Comparison of ENCODE assay signal across 8 cellular contexts in genomic region chr6:45423901-45424627, GRCh38. TPM values are rescaled to one million over a fixed set of nuclear protein-coding genes. Genes with fewer than 3 reads are reported as not detected.
DNase-seq lines count a peak whose midpoint lies in the region; ATAC-seq and TF ChIP-seq lines count a peak whose summit lies in the region.

No MANE protein-coding gene starts in this region.

- TF ChIP-seq POLR2A in gastrocnemius medialis (IDR thresholded peaks at IDR 0.05), result no peak

- H3K4me3 ChIP-seq in left ventricle myocardium inferior (peak overlapping the region; percentile 75), gastrocnemius medialis (peak overlapping the region; percentile 61 to 75 (median 64))

- peaks cover 0 to 2% (median 0%) of the 10 kb centered on the region in 3 donors for H3K9me3 Mint-ChIP-seq in IgD-negative memory B cell

- peak overlapping the region; percentile 87 to 96 (median 89) for H3K4me3 Mint-ChIP-seq in IgD-negative memory B cell

- peak overlapping the region; percentile 68 to 89 (median 78) for H3K27ac Mint-ChIP-seq in IgD-negative memory B cell

- intact Hi-C loops in left ventricle myocardium inferior (cut with micrococcal nuclease) (no loop called here), gastrocnemius medialis (cut with DNase I; ENCODE audit: low total_unique reads) (loop anchor here (2.0 to 5.0 kb wide), 2 partner anchors 291 to 498 kb away; no protein-coding TSS in a partner anchor)

- TF ChIP-seq CTCF in left ventricle myocardium inferior (IDR thresholded peaks at IDR 0.05; ENCODE audit: borderline replicate concordance), result no peak
- no peak for TF ChIP-seq CTCF in gastrocnemius medialis (IDR thresholded peaks at IDR 0.05 in 4 of 5, conservative IDR thresholded peaks at IDR 0.05 in 1 of 5)

- H3K36me3 Mint-ChIP-seq in IgD-negative memory B cell, result no peaks in the 10 kb centered on the region

- H3K9me3 ChIP-seq in left ventricle myocardium inferior (replicated peaks), result no peaks in the 10 kb centered on the region
- H3K9me3 ChIP-seq in gastrocnemius medialis, result no peaks in the 10 kb centered on the region

- H3K36me3 ChIP-seq in left ventricle myocardium inferior, result no peaks in the 10 kb centered on the region
- H3K36me3 ChIP-seq in gastrocnemius medialis, result no peaks in the 10 kb centered on the region

- peaks cover 15 to 38% (median 28%) of the 10 kb centered on the region in 3 donors for H3K4me1 Mint-ChIP-seq in IgD-negative memory B cell

- ATAC-seq in gastrocnemius medialis (no peak), HG02884 (IDR thresholded peaks at IDR 0.05; ENCODE audit: unreplicated experiment) (no peak), HG03280 (IDR thresholded peaks at IDR 0.05; ENCODE audit: unreplicated experiment) (no peak)

- H3K27ac ChIP-seq in left ventricle myocardium inferior (replicated peaks) (peak overlapping the region; percentile 43), gastrocnemius medialis (peak overlapping the region; percentile 19 to 60 (median 58))

- H3K27me3 ChIP-seq in left ventricle myocardium inferior (ENCODE audit: low read depth) (peaks cover 52% of the 10 kb centered on the region), gastrocnemius medialis (peaks cover 41 to 48% (median 47%) of the 10 kb centered on the region in 3 donors)

- H3K27me3 Mint-ChIP-seq in IgD-negative memory B cell, result peaks cover 45% of the 10 kb centered on the region

- peak; percentile 60 to 64 for DNase-seq in activated T-cell treated with anti-CD3 and anti-CD28 coated beads, Interleukin-2, amount 50 U/mL, for 48 hours
- DNase-seq in left ventricle myocardium inferior (peak; percentile 22), gastrocnemius medialis (no peak), NAMALWA (ENCODE audit: low spot score) (no peak), DMS79 treated with DMSO at 0.1 percent for 48 hours (lab: John Stamatoyannopoulos, UW) (no peak)

- H3K4me1 ChIP-seq in left ventricle myocardium inferior (peaks cover 45% of the 10 kb centered on the region), gastrocnemius medialis (peaks cover 16 to 32% of the 10 kb centered on the region in 2 donors)

- in situ Hi-C loops in gastrocnemius medialis (cut with MboI; ENCODE audit: low sequenced_read_pairs in 4 of 4), result loop anchor here in 3 of 4 donors (10.0 to 25.0 kb wide), 3 partner anchors 288 to 762 kb away; no protein-coding TSS in a partner anchor

RNA-seq across cellular contexts. Expression of gene SUPT3H, which starts 46.3 kb away (rescaled TPM):
- 8.5 TPM for polyA plus RNA-seq in IgD-negative memory B cell
- total RNA-seq in left ventricle myocardium inferior (2.6 TPM), gastrocnemius medialis (1 to 10 TPM; 1.5 to 9.0 (median 4.2) TPM)

Comparison
In these comparisons a context has a peak if more than half of its experiments do, and no peak if none do; other contexts are left out.
1. DNase-seq: peak in activated T-cell treated with anti-CD3 and anti-CD28 coated beads, Interleukin-2, amount 50 U/mL, for 48 hours (2 of 2) and left ventricle myocardium inferior (single experiment); none in gastrocnemius medialis (0 of 2), NAMALWA (single experiment) and DMS79 treated with DMSO at 0.1 percent for 48 hours (single experiment).